34 cellular contexts compared by ENCODE assay signal in genomic region chr7:141151726-141152125, GRCh38.
"Had no signal": no experiment of that assay in that cellular context is flagged by ENCODE, and none has a peak within 500 bp of the region (broad histone marks: within the 10 kb centered on the region; RNA-seq: fewer than 3 reads in every experiment).

No MANE protein-coding gene starts in this region.

- H3K4me1 Mint-ChIP-seq: activated CD4-positive, alpha-beta T cell treated with anti-CD3 and anti-CD28 coated beads for 36 hours; activated naive CD4-positive, alpha-beta T cell treated with anti-CD3 and anti-CD28 coated beads, Interleukin-2, amount 10 ng/mL, durations not matched to agents 7 days and 5 days; activated naive CD8-positive, alpha-beta T cell treated with anti-CD3 and anti-CD28 coated beads for 36 hours had no signal

- H3K27ac ChIP-seq: brain microvascular endothelial cell, cardiac muscle cell, RWPE1, SJCRH30, VCaP had no signal

- H3K4me1 ChIP-seq: SJCRH30 had no signal

- H3K4me3 Mint-ChIP-seq: activated CD4-positive, alpha-beta T cell treated with anti-CD3 and anti-CD28 coated beads for 36 hours; activated CD8-positive, alpha-beta T cell treated with anti-CD3 and anti-CD28 coated beads for 36 hours; activated naive CD4-positive, alpha-beta T cell treated with anti-CD3 and anti-CD28 coated beads, Interleukin-2, amount 10 ng/mL, durations not matched to agents 7 days and 5 days; activated naive CD8-positive, alpha-beta T cell treated with anti-CD3 and anti-CD28 coated beads for 36 hours; activated T-cell treated with anti-CD3 and anti-CD28 coated beads, Interleukin-2, amount 50 U/mL, for 72 hours; T-helper 1 cell treated with Interleukin-12 subunit alpha and Interleukin-12 subunit beta and Interleukin-4 antibody, amounts not matched to agents 30 μg/mL and 1 μg/mL, for 36 hours had no signal

- H3K27ac Mint-ChIP-seq: activated CD4-positive, alpha-beta T cell treated with anti-CD3 and anti-CD28 coated beads for 36 hours; activated CD8-positive, alpha-beta T cell treated with anti-CD3 and anti-CD28 coated beads for 36 hours; activated naive CD4-positive, alpha-beta T cell treated with anti-CD3 and anti-CD28 coated beads, Interleukin-2, amount 10 ng/mL, durations not matched to agents 7 days and 5 days; activated naive CD8-positive, alpha-beta T cell treated with anti-CD3 and anti-CD28 coated beads for 36 hours; activated T-cell treated with anti-CD3 and anti-CD28 coated beads, Interleukin-2, amount 50 U/mL, for 72 hours; activated T-helper 2 cell treated with anti-CD3 and anti-CD28 coated beads, Interferon-gamma antibody, Interleukin-2, Interleukin-4, amounts not matched to agents 10 μg/mL and 5 μg/mL and 100 μg/mL, durations not matched to agents 14 hours and 24 hours and 36 hours; T-helper 1 cell treated with Interleukin-12 subunit alpha and Interleukin-12 subunit beta and Interleukin-4 antibody, amounts not matched to agents 30 μg/mL and 1 μg/mL, for 36 hours had no signal

- H3K36me3 ChIP-seq: brain microvascular endothelial cell, cardiac muscle cell, MG63, SJCRH30 had no signal

- H3K27me3 Mint-ChIP-seq: activated CD4-positive, alpha-beta T cell treated with anti-CD3 and anti-CD28 coated beads for 36 hours; activated CD8-positive, alpha-beta T cell treated with anti-CD3 and anti-CD28 coated beads for 36 hours; activated naive CD8-positive, alpha-beta T cell treated with anti-CD3 and anti-CD28 coated beads for 36 hours had no signal

- H3K4me3 ChIP-seq: cardiac muscle cell, MG63, SJCRH30 had no signal

- H3K27me3 ChIP-seq: brain microvascular endothelial cell, cardiac muscle cell, MG63, SJCRH30 had no signal

- H3K9me3 Mint-ChIP-seq: activated CD8-positive, alpha-beta T cell treated with anti-CD3 and anti-CD28 coated beads for 36 hours; activated naive CD4-positive, alpha-beta T cell treated with anti-CD3 and anti-CD28 coated beads, Interleukin-2, amount 10 ng/mL, durations not matched to agents 7 days and 5 days; activated naive CD8-positive, alpha-beta T cell treated with anti-CD3 and anti-CD28 coated beads for 36 hours; activated T-cell treated with anti-CD3 and anti-CD28 coated beads, Interleukin-2, amount 50 U/mL, for 72 hours; activated T-helper 2 cell treated with anti-CD3 and anti-CD28 coated beads, Interferon-gamma antibody, Interleukin-2, Interleukin-4, amounts not matched to agents 10 μg/mL and 5 μg/mL and 100 μg/mL, durations not matched to agents 14 hours and 24 hours and 36 hours; T-helper 1 cell treated with Interleukin-12 subunit alpha and Interleukin-12 subunit beta and Interleukin-4 antibody, amounts not matched to agents 30 μg/mL and 1 μg/mL, for 36 hours had no signal

- H3K9me3 ChIP-seq: MG63, SJCRH30 had no signal

- ATAC-seq: activated CD4-positive, alpha-beta T cell treated with anti-CD3 and anti-CD28 coated beads for 36 hours; activated CD8-positive, alpha-beta T cell treated with anti-CD3 and anti-CD28 coated beads for 36 hours; activated T-cell treated with anti-CD3 and anti-CD28 coated beads, Interleukin-2, amount 50 U/mL, for 72 hours; Panc1; SK-N-SH treated with all-trans-retinoic acid at 6 μM for 48 hours had no signal

- DNase-seq: activated CD4-positive, alpha-beta T cell treated with anti-CD3 and anti-CD28 coated beads for 36 hours; activated CD4-positive, alpha-beta T cell treated with anti-CD3 and anti-CD28 coated beads, Interleukin-2, amount 50 U/mL, for 1 hour; activated CD4-positive, CD25-positive, alpha-beta regulatory T cell; activated CD8-positive, alpha-beta memory T cell treated with anti-CD3 and anti-CD28 coated beads, Interleukin-2, amount 50 U/mL, for 4 hours; activated CD8-positive, alpha-beta T cell treated with anti-CD3 and anti-CD28 coated beads for 36 hours; activated gamma-delta T cell treated with Interleukin-2 at 50 U/mL for 16 hours; activated naive CD4-positive, alpha-beta T cell treated with anti-CD3 and anti-CD28 coated beads, Interleukin-2, amount 10 ng/mL, durations not matched to agents 7 days and 5 days; activated naive CD8-positive, alpha-beta T cell treated with anti-CD3 and anti-CD28 coated beads for 36 hours; activated T-cell treated with anti-CD3 and anti-CD28 coated beads, Interleukin-2, amount 50 U/mL, for 72 hours; brain microvascular endothelial cell; IMR-90; KG1; MG63; MV-4-11; NCI-H1092 treated with DMSO at 0.1 percent for 48 hours; NCI-H1417 treated with DMSO at 0.1 percent for 48 hours; NCI-H1694 treated with DMSO at 0.1 percent for 48 hours; NCI-H2029 treated with DMSO at 0.1 percent for 48 hours; NCI-H345; NCI-H510A; NCI-H69; NK-92 treated with Interleukin-12 subunit alpha and Interleukin-12 subunit beta, amount 100 ng/mL, for 24 hours; OCI-M1; Right ventricle myocardium superior; SJCRH30; SW 1271; T-helper 9 cell had no signal
